In genomic region chr1:165501351-165501974, GRCh38 we compare ENCODE assay signal across 28 cellular contexts. TPM values are rescaled to one million over a fixed set of nuclear protein-coding genes. Genes with fewer than 3 reads are reported as not detected.
A peak's percentile ranks its signal among the peaks of the same experiment; 100 is the strongest.
DNase-seq lines count a peak whose midpoint lies in the region; ATAC-seq, FAIRE-seq and TF ChIP-seq lines count a peak whose summit lies in the region.
"Had no signal": no experiment of that assay in that cellular context is flagged by ENCODE, and none has a peak within 500 bp of the region (broad histone marks: within the 10 kb centered on the region; RNA-seq: fewer than 3 reads in every experiment).

No MANE protein-coding gene starts in this region.

- no peak overlapping the region for H4K5ac ChIP-seq in H1 (ENCODE audit: insufficient read length, low read depth, low read length)

- no peak for DNase-seq in Right ventricle myocardium superior
- DNase-seq in left ventricle myocardium inferior: no peak
- no peak for DNase-seq in H1 (ENCODE audit: low read depth in 1 of 2, low spot score in 2 of 2)
- DNase-seq in heart right ventricle: no peak
- peak; percentile 24 to 72 for DNase-seq in psoas muscle
- DNase-seq in erythroblast (lab: John Stamatoyannopoulos, UW): no peak
- DNase-seq in islet precursor cell: no peak
- DNase-seq: AML-193; C1 segment of cervical spinal cord; Calu3; CD8-positive, alpha-beta T cell; DMS153; GOT3; Karpas-422; NCI-H1417; NCI-H1694 treated with DMSO at 0.1 percent for 48 hours; NCI-H2081 treated with DMSO at 0.1 percent for 48 hours; NK-92 treated with Interleukin-12 subunit alpha and Interleukin-12 subunit beta, amount 100 ng/mL, for 24 hours; SJCRH30 had no signal

- H2BK12ac ChIP-seq in H1 (ENCODE audit: low read depth, low read length): no peak overlapping the region

- no peak overlapping the region for H2BK15ac ChIP-seq in H1 (ENCODE audit: low read length)

- H3K36me3 ChIP-seq in left ventricle myocardium inferior: no peaks in the 10 kb centered on the region
- H3K36me3 ChIP-seq in H1 (ENCODE audit: control insufficient read depth in 2 of 4, insufficient read depth in 4 of 4, low read length in 3 of 4): no peaks in the 10 kb centered on the region
- no peaks in the 10 kb centered on the region for H3K36me3 ChIP-seq in heart right ventricle
- no peaks in the 10 kb centered on the region for H3K36me3 ChIP-seq in psoas muscle (ENCODE audit: insufficient read depth in 1 of 2, low read depth in 1 of 2)
- H3K36me3 ChIP-seq: SJCRH30 had no signal

- no peak overlapping the region for H3K4ac ChIP-seq in H1 (replicated peaks; ENCODE audit: insufficient read length, low read depth, low read length)

- no peak overlapping the region for H3K9ac ChIP-seq in H1 (replicated peaks in 1 of 4; ENCODE audit: extremely low read depth in 1 of 4, low read depth in 3 of 4, low read length in 3 of 4)

- ATAC-seq in Right ventricle myocardium superior (ENCODE audit: poor library complexity) (peak; percentile 62), heart right ventricle (peak in 5 of 8 donors; percentile 14 to 74 (median 25)), psoas muscle (peak; percentile 91 to 97 (median 96)), GM21619 (IDR thresholded peaks at IDR 0.05; ENCODE audit: unreplicated experiment) (no peak)
- ATAC-seq: CD8-positive, alpha-beta T cell; HCT116 had no signal

- no peak overlapping the region for H2AFZ ChIP-seq in H1 (ENCODE audit: low read length)

- no peak overlapping the region for H2BK120ac ChIP-seq in H1 (replicated peaks; ENCODE audit: low read depth, low read length)

- no peak overlapping the region for H2AK5ac ChIP-seq in H1 (ENCODE audit: low read depth, low read length)

- no peaks in the 10 kb centered on the region for H3K23me2 ChIP-seq in H1 (ENCODE audit: low read depth, low read length)

- H3K4me3 ChIP-seq in left ventricle myocardium inferior (no peak overlapping the region), H1 (ENCODE audit: extremely low read depth in 1 of 4, insufficient read depth in 2 of 4, low read depth in 3 of 4, low read length in 4 of 4) (no peak overlapping the region), heart right ventricle (no peak overlapping the region), psoas muscle (no peak overlapping the region)
- H3K4me3 ChIP-seq: SJCRH30 had no signal

- no peak for TF ChIP-seq EP300 in H1 (IDR thresholded peaks at IDR 0.05; ENCODE audit: borderline replicate concordance in 1 of 2, low read depth in 2 of 2, low read length in 2 of 2)

- H3K4me1 ChIP-seq in left ventricle myocardium inferior: peaks cover 3% of the 10 kb centered on the region
- no peaks in the 10 kb centered on the region for H3K4me1 ChIP-seq in H1 (replicated peaks in 1 of 4; ENCODE audit: control insufficient read depth in 3 of 4, insufficient read depth in 4 of 4, low read length in 3 of 4)
- peaks cover 0 to 17% (median 0%) of the 10 kb centered on the region in 9 donors for H3K4me1 ChIP-seq in heart right ventricle
- no peaks in the 10 kb centered on the region for H3K4me1 ChIP-seq in psoas muscle

- H3K4me2 ChIP-seq in H1 (ENCODE audit: insufficient read depth in 1 of 2, low read depth in 2 of 2, low read length in 2 of 2): no peak overlapping the region

- no peak overlapping the region for H4K91ac ChIP-seq in H1 (replicated peaks; ENCODE audit: insufficient read length, low read length)

- H3K18ac ChIP-seq in H1 (ENCODE audit: extremely low read depth, low read length): no peak overlapping the region

- H3K27me3 ChIP-seq in left ventricle myocardium inferior (ENCODE audit: low read depth): no peaks in the 10 kb centered on the region
- peaks cover 0 to 1% (median 0%) of the 10 kb centered on the region in 4 experiments; a peak in 1 of 7 replicates for H3K27me3 ChIP-seq in H1 (replicated peaks in 1 of 4; ENCODE audit: control insufficient read depth in 3 of 4, extremely low read depth in 1 of 4, insufficient read depth in 3 of 4, low read length in 3 of 4)
- H3K27me3 ChIP-seq in heart right ventricle: no peaks in the 10 kb centered on the region
- H3K27me3 ChIP-seq in psoas muscle (ENCODE audit: insufficient read depth in 3 of 3, low read length in 2 of 3): no peaks in the 10 kb centered on the region
- H3K27me3 ChIP-seq: SJCRH30 had no signal

- no peak overlapping the region for H3K23ac ChIP-seq in H1 (ENCODE audit: insufficient read length)

- TF ChIP-seq CTCF in left ventricle myocardium inferior (IDR thresholded peaks at IDR 0.05; ENCODE audit: borderline replicate concordance) (no peak), H1 (IDR thresholded peaks at IDR 0.05; ENCODE audit: control extremely low read depth in 1 of 3, insufficient read depth in 1 of 3, low read depth in 1 of 3, low read length in 3 of 3) (no peak), heart right ventricle (IDR thresholded peaks at IDR 0.05) (no peak), psoas muscle (IDR thresholded peaks at IDR 0.05) (no peak)

- H3K79me1 ChIP-seq in H1 (ENCODE audit: low read depth, low read length): no peaks in the 10 kb centered on the region

- POLR2A ChIA-PET in H1 (lab: Charles Lee; ENCODE audit: partially characterized antibody): no interaction called here

- CTCF ChIA-PET in H1 (lab: Charles Lee; ENCODE audit: partially characterized antibody): no interaction called here

- H2BK5ac ChIP-seq in H1 (ENCODE audit: low read depth, low read length): no peak overlapping the region

- H3K9me3 ChIP-seq in left ventricle myocardium inferior (replicated peaks) (no peaks in the 10 kb centered on the region), H1 (ENCODE audit: insufficient read depth in 2 of 2, low read depth in 1 of 2, low read length in 1 of 2) (no peaks in the 10 kb centered on the region), heart right ventricle (no peaks in the 10 kb centered on the region), psoas muscle (no peaks in the 10 kb centered on the region)
- H3K9me3 ChIP-seq: SJCRH30 had no signal

- no peaks in the 10 kb centered on the region for H3K79me2 ChIP-seq in H1 (ENCODE audit: control insufficient read depth in 1 of 2, insufficient read depth in 2 of 2, low read length in 2 of 2)

- FAIRE-seq in H1 (lab: Jason Lieb, UNC): no peak
- FAIRE-seq: G401.6, GM18507 had no signal

- WGBS in H1 (ENCODE audit: extremely low coverage in 1 of 2, insufficient coverage in 1 of 2, insufficient read length in 1 of 2, insufficient replicate concordance in 2 of 2, low coverage in 1 of 2, low lambda C conversion rate in 2 of 2, missing lambda C conversion rate in 1 of 2), 2 experiments: 88% methylated on average over 7 of the region's 7 CpGs; no CpG with 5 or more reads in 1 of the 2 experiments
- whole genome bisulfite sequencing in heart right ventricle, 2 donors: 75 to 84% methylated on average over 7 of the region's 7 CpGs
- 24 to 42% (median 28%) methylated on average over 7 of the region's 7 CpGs for WGBS in psoas muscle, 3 donors

- intact Hi-C loops in Right ventricle myocardium superior (cut with DNase I) (no loop called here), left ventricle myocardium inferior (cut with micrococcal nuclease) (no loop called here), heart right ventricle (cut with DNase I) (no loop called here), psoas muscle (cut with DNase I) (loop anchor here (5.0 kb wide), 2 partner anchors 36 to 41 kb away; partner anchors contain the start of gene LRRC52 (in 1 of the 2))

- no peak overlapping the region for H4K8ac ChIP-seq in H1 (ENCODE audit: extremely low read depth, insufficient read depth, low read length)

- H3K27ac ChIP-seq in left ventricle myocardium inferior (replicated peaks) (no peak overlapping the region), H1 (ENCODE audit: low read depth, low read length) (no peak overlapping the region), heart right ventricle (peak overlapping the region in 1 of 10 donors; percentile 8), psoas muscle (peak overlapping the region; percentile 78)
- H3K27ac ChIP-seq: SJCRH30 had no signal

- no peak overlapping the region for H2BK20ac ChIP-seq in H1 (ENCODE audit: low read length)

- H3K14ac ChIP-seq in H1 (ENCODE audit: insufficient read length): no peak overlapping the region

- no peak for TF ChIP-seq RAD21 in H1 (IDR thresholded peaks at IDR 0.05 in 1 of 2, conservative IDR thresholded peaks at IDR 0.05 in 1 of 2; ENCODE audit: low read depth in 2 of 2, low read length in 2 of 2)

- no peak overlapping the region for H3K56ac ChIP-seq in H1 (replicated peaks; ENCODE audit: insufficient read length, low read depth, low read length)

- no peaks in the 10 kb centered on the region for H4K20me1 ChIP-seq in H1 (replicated peaks in 1 of 2; ENCODE audit: control insufficient read depth in 1 of 2, insufficient read depth in 2 of 2, low read length in 2 of 2)

- TF ChIP-seq POLR2A in H1 (IDR thresholded peaks at IDR 0.05; ENCODE audit: control extremely low read depth in 1 of 2, low read depth in 2 of 2, low read length in 2 of 2): no peak
- TF ChIP-seq POLR2A in erythroblast (IDR thresholded peaks at IDR 0.05; ENCODE audit: low read length): no peak

RNA-seq across cellular contexts. Expression of gene LRRC52, which starts 42.3 kb away (rescaled TPM):
- total RNA-seq in Right ventricle myocardium superior: 0.38 TPM
- 1.8 TPM for total RNA-seq in left ventricle myocardium inferior
- not detected in 2 replicates for total RNA-seq in H1 (2021; fragmentation: NEBNext Ultra II Directional; extraction: Animal tissue kit (Norgen Biotek cat#: 25700))
- polyA plus RNA-seq in H1 (2011; rRNA removed): 0.05 TPM in 1 of 2 replicates, not detected in the other
- polyA plus RNA-seq in H1 (2011; cell fraction: cytosol; rRNA removed): not detected
- not detected for polyA plus RNA-seq in H1 (2011; cell fraction: nucleus; rRNA removed)
- not detected in 4 replicates for polyA plus RNA-seq in H1 (2012, experiment 1 of 2)
- not detected for polyA plus RNA-seq in H1 (2012, experiment 2 of 2)
- polyA plus RNA-seq in H1 (2013, experiment 1 of 2): 0.08 TPM
- polyA plus RNA-seq in H1 (2013, experiment 2 of 2): 0.04 TPM
- polyA minus RNA-seq in H1 (2011; rRNA and poly(A)+ RNA removed): not detected in 2 replicates
- polyA minus RNA-seq in H1 (2011; cell fraction: cytosol; rRNA and poly(A)+ RNA removed): not detected
- 1.1 TPM for polyA minus RNA-seq in H1 (2011; cell fraction: nucleus; rRNA and poly(A)+ RNA removed)
- total RNA-seq in heart right ventricle: 1 to 10 TPM in 1 of 10 donors, under 1 TPM in 6, not detected in 3; 0.42 to 1.6 (median 0.57) TPM
- under 1 TPM; 0.16 to 0.44 TPM for polyA plus RNA-seq in heart right ventricle
- total RNA-seq in psoas muscle: not detected
- polyA plus RNA-seq in psoas muscle: 1 to 10 TPM in 1 of 3 donors, under 1 TPM in 2; 0.08 to 1.2 (median 0.08) TPM
- total RNA-seq: A172; Calu3; CD8-positive, alpha-beta T cell; MCF 10A; NCI-H460; SJCRH30 had no signal
- polyA plus RNA-seq: AG04450, IgD-negative memory B cell had no signal

RNA-seq across cellular contexts. Expression of gene RXRG, which starts 56.5 kb away (rescaled TPM):
- total RNA-seq in Right ventricle myocardium superior (3.3 TPM), left ventricle myocardium inferior (9.3 TPM), heart right ventricle (10 to 100 TPM in 3 of 10 donors, 1 to 10 TPM in 7; 1.8 to 16.3 (median 4.6) TPM), psoas muscle (10 to 100 TPM in 2 of 4 donors, 1 to 10 TPM in 2; 2.8 to 20.4 (median 10.7) TPM)
- not detected in 2 replicates for total RNA-seq in H1 (2021; fragmentation: NEBNext Ultra II Directional; extraction: Animal tissue kit (Norgen Biotek cat#: 25700))
- polyA plus RNA-seq in H1 (2011; rRNA removed) (not detected in 2 replicates), heart right ventricle (1 to 10 TPM; 1.2 to 2.3 TPM), psoas muscle (10 to 100 TPM in 2 of 3 donors, 1 to 10 TPM in 1; 7.1 to 45.9 (median 17.4) TPM)
- not detected for polyA plus RNA-seq in H1 (2011; cell fraction: cytosol; rRNA removed)
- polyA plus RNA-seq in H1 (2011; cell fraction: nucleus; rRNA removed): not detected
- not detected in 4 replicates for polyA plus RNA-seq in H1 (2012, experiment 1 of 2)
- not detected for polyA plus RNA-seq in H1 (2012, experiment 2 of 2)
- not detected for polyA plus RNA-seq in H1 (2013, experiment 1 of 2)
- polyA plus RNA-seq in H1 (2013, experiment 2 of 2): not detected
- polyA minus RNA-seq in H1 (2011; rRNA and poly(A)+ RNA removed): not detected in 2 replicates
- not detected for polyA minus RNA-seq in H1 (2011; cell fraction: cytosol; rRNA and poly(A)+ RNA removed)
- polyA minus RNA-seq in H1 (2011; cell fraction: nucleus; rRNA and poly(A)+ RNA removed): not detected
- total RNA-seq: A172; Calu3; CD8-positive, alpha-beta T cell; MCF 10A; NCI-H460 had no signal
- polyA plus RNA-seq: AG04450, IgD-negative memory B cell had no signal

Comparison
In these comparisons a context has a peak if more than half of its experiments do, and no peak if none do; other contexts are left out.
1. DNase-seq: peak in psoas muscle (2 of 2); none in Right ventricle myocardium superior (single experiment), left ventricle myocardium inferior (single experiment), H1 (0 of 2), heart right ventricle (0 of 2), erythroblast (0 of 2) and islet precursor cell (single experiment).
2. intact Hi-C loops: an anchor here in psoas muscle (5.0 kb wide); none called in Right ventricle myocardium superior, left ventricle myocardium inferior and heart right ventricle.